In genomic region chr11:134254433-134254832, GRCh38 we compare ENCODE assay signal across 1 cellular context.
TF ChIP-seq lines count a peak whose summit lies in the region.

No MANE protein-coding gene starts in this region.

TF ChIP-seq in HepG2, 621 proteins besides CTCF, POLR2A, EP300 and RAD21:
- TF ChIP-seq, protein P1, sequence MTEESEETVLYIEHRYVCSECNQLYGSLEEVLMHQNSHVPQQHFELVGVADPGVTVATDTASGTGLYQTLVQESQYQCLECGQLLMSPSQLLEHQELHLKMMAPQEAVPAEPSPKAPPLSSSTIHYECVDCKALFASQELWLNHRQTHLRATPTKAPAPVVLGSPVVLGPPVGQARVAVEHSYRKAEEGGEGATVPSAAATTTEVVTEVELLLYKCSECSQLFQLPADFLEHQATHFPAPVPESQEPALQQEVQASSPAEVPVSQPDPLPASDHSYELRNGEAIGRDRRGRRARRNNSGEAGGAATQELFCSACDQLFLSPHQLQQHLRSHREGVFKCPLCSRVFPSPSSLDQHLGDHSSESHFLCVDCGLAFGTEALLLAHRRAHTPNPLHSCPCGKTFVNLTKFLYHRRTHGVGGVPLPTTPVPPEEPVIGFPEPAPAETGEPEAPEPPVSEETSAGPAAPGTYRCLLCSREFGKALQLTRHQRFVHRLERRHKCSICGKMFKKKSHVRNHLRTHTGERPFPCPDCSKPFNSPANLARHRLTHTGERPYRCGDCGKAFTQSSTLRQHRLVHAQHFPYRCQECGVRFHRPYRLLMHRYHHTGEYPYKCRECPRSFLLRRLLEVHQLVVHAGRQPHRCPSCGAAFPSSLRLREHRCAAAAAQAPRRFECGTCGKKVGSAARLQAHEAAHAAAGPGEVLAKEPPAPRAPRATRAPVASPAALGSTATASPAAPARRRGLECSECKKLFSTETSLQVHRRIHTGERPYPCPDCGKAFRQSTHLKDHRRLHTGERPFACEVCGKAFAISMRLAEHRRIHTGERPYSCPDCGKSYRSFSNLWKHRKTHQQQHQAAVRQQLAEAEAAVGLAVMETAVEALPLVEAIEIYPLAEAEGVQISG (CRISPR knock-in tag; IDR thresholded peaks at IDR 0.05): no peak
- no peak for TF ChIP-seq REXO4 (CRISPR knock-in tag; IDR thresholded peaks at IDR 0.05; ENCODE audit: borderline replicate concordance)
- TF ChIP-seq ZNF709 (CRISPR knock-in tag; IDR thresholded peaks at IDR 0.05): no peak
- no peak for TF ChIP-seq ZNF10 (CRISPR knock-in tag; IDR thresholded peaks at IDR 0.05; ENCODE audit: borderline replicate concordance, low read depth)
- no peak for TF ChIP-seq BRCA1 (CRISPR knock-in tag; IDR thresholded peaks at IDR 0.05)
- TF ChIP-seq JUND (CRISPR knock-in tag; IDR thresholded peaks at IDR 0.05): no peak
- TF ChIP-seq ARID2 (CRISPR knock-in tag; IDR thresholded peaks at IDR 0.05; ENCODE audit: borderline replicate concordance): no peak
- no peak for TF ChIP-seq RBFOX2 (IDR thresholded peaks at IDR 0.05; ENCODE audit: low read depth, low read length)
- TF ChIP-seq, protein P2, sequence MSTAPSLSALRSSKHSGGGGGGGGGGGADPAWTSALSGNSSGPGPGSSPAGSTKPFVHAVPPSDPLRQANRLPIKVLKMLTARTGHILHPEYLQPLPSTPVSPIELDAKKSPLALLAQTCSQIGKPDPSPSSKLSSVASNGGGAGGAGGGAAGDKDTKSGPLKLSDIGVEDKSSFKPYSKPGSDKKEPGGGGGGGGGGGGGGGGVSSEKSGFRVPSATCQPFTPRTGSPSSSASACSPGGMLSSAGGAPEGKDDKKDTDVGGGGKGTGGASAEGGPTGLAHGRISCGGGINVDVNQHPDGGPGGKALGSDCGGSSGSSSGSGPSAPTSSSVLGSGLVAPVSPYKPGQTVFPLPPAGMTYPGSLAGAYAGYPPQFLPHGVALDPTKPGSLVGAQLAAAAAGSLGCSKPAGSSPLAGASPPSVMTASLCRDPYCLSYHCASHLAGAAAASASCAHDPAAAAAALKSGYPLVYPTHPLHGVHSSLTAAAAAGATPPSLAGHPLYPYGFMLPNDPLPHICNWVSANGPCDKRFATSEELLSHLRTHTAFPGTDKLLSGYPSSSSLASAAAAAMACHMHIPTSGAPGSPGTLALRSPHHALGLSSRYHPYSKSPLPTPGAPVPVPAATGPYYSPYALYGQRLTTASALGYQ (CRISPR knock-in tag; IDR thresholded peaks at IDR 0.05): no peak
- no peak for TF ChIP-seq JUNB (CRISPR knock-in tag; IDR thresholded peaks at IDR 0.05; ENCODE audit: borderline replicate concordance)
- no peak for TF ChIP-seq TBX2 (CRISPR knock-in tag; IDR thresholded peaks at IDR 0.05; ENCODE audit: borderline replicate concordance)
- no peak for TF ChIP-seq JDP2 (CRISPR knock-in tag; IDR thresholded peaks at IDR 0.05; ENCODE audit: borderline replicate concordance)
- TF ChIP-seq NR0B2 (CRISPR knock-in tag; IDR thresholded peaks at IDR 0.05): no peak
- no peak for TF ChIP-seq LCORL (IDR thresholded peaks at IDR 0.05)
- TF ChIP-seq LCORL (CRISPR knock-in tag; IDR thresholded peaks at IDR 0.05): no peak
- TF ChIP-seq, protein P3, sequence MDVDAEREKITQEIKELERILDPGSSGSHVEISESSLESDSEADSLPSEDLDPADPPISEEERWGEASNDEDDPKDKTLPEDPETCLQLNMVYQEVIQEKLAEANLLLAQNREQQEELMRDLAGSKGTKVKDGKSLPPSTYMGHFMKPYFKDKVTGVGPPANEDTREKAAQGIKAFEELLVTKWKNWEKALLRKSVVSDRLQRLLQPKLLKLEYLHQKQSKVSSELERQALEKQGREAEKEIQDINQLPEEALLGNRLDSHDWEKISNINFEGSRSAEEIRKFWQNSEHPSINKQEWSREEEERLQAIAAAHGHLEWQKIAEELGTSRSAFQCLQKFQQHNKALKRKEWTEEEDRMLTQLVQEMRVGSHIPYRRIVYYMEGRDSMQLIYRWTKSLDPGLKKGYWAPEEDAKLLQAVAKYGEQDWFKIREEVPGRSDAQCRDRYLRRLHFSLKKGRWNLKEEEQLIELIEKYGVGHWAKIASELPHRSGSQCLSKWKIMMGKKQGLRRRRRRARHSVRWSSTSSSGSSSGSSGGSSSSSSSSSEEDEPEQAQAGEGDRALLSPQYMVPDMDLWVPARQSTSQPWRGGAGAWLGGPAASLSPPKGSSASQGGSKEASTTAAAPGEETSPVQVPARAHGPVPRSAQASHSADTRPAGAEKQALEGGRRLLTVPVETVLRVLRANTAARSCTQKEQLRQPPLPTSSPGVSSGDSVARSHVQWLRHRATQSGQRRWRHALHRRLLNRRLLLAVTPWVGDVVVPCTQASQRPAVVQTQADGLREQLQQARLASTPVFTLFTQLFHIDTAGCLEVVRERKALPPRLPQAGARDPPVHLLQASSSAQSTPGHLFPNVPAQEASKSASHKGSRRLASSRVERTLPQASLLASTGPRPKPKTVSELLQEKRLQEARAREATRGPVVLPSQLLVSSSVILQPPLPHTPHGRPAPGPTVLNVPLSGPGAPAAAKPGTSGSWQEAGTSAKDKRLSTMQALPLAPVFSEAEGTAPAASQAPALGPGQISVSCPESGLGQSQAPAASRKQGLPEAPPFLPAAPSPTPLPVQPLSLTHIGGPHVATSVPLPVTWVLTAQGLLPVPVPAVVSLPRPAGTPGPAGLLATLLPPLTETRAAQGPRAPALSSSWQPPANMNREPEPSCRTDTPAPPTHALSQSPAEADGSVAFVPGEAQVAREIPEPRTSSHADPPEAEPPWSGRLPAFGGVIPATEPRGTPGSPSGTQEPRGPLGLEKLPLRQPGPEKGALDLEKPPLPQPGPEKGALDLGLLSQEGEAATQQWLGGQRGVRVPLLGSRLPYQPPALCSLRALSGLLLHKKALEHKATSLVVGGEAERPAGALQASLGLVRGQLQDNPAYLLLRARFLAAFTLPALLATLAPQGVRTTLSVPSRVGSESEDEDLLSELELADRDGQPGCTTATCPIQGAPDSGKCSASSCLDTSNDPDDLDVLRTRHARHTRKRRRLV (CRISPR knock-in tag; IDR thresholded peaks at IDR 0.05): no peak
- no peak for TF ChIP-seq KDM4B (CRISPR knock-in tag; IDR thresholded peaks at IDR 0.05)
- TF ChIP-seq NFIC (IDR thresholded peaks at IDR 0.05; ENCODE audit: low read length): no peak
- no peak for TF ChIP-seq SRSF4 (IDR thresholded peaks at IDR 0.05; ENCODE audit: low read depth, low read length, poor library complexity, severe bottlenecking)
- no peak for TF ChIP-seq GATAD1 (CRISPR knock-in tag; IDR thresholded peaks at IDR 0.05)
- no peak for TF ChIP-seq THAP8 (CRISPR knock-in tag; IDR thresholded peaks at IDR 0.05; ENCODE audit: borderline replicate concordance)
TF ChIP-seq in HepG2: peak in this region for 0.
